In genomic region chr16:47463771-47464624, GRCh38 we compare ENCODE assay signal across 10 cellular contexts. TPM values are rescaled to one million over a fixed set of nuclear protein-coding genes. Genes with fewer than 3 reads are reported as not detected.
DNase-seq lines count a peak whose midpoint lies in the region; ATAC-seq and TF ChIP-seq lines count a peak whose summit lies in the region.
"Had no signal": no experiment of that assay in that cellular context is flagged by ENCODE, and none has a peak within 500 bp of the region (broad histone marks: within the 10 kb centered on the region; RNA-seq: fewer than 3 reads in every experiment).

No MANE protein-coding gene starts in this region.

- TF ChIP-seq CTCF in endothelial cell (IDR thresholded peaks at IDR 0.05; ENCODE audit: unreplicated experiment) (no peak), psoas muscle (IDR thresholded peaks at IDR 0.05) (no peak), GM10266 (IDR thresholded peaks at IDR 0.05; ENCODE audit: control insufficient read depth, insufficient read depth, low read depth, missing control alignments) (no peak)

- peak overlapping the region; percentile 88 for H3K4me3 ChIP-seq in psoas muscle

- no peaks in the 10 kb centered on the region for H3K36me3 ChIP-seq in psoas muscle (ENCODE audit: insufficient read depth in 1 of 2, low read depth in 1 of 2)

- peak overlapping the region; percentile 95 for H3K27ac Mint-ChIP-seq in endothelial cell (ENCODE audit: unreplicated experiment)

- H3K36me3 Mint-ChIP-seq in endothelial cell (ENCODE audit: low read depth, unreplicated experiment), result peaks cover 10% of the 10 kb centered on the region
- H3K36me3 Mint-ChIP-seq in activated T-cell treated with anti-CD3 and anti-CD28 coated beads, Interleukin-2, amount 50 U/mL, for 4 hours (ENCODE audit: insufficient read depth), result no peaks in the 10 kb centered on the region

- H3K27me3 Mint-ChIP-seq in endothelial cell (ENCODE audit: unreplicated experiment), result peaks cover 17% of the 10 kb centered on the region
- no peaks in the 10 kb centered on the region for H3K27me3 Mint-ChIP-seq in activated T-cell treated with anti-CD3 and anti-CD28 coated beads, Interleukin-2, amount 50 U/mL, for 4 hours (ENCODE audit: low read depth)

- peaks cover 73% of the 10 kb centered on the region for H3K4me1 ChIP-seq in psoas muscle

- peak overlapping the region; percentile 89 for H3K4me3 Mint-ChIP-seq in endothelial cell (ENCODE audit: unreplicated experiment)
- H3K4me3 Mint-ChIP-seq in activated T-cell treated with anti-CD3 and anti-CD28 coated beads, Interleukin-2, amount 50 U/mL, for 4 hours, result no peak overlapping the region

- H3K27ac ChIP-seq in psoas muscle, result peak overlapping the region; percentile 95
- H3K27ac ChIP-seq: 22Rv1 had no signal

- H3K4me1 Mint-ChIP-seq in endothelial cell (ENCODE audit: unreplicated experiment), result peaks cover 80% of the 10 kb centered on the region
- peaks cover 50% of the 10 kb centered on the region for H3K4me1 Mint-ChIP-seq in activated T-cell treated with anti-CD3 and anti-CD28 coated beads, Interleukin-2, amount 50 U/mL, for 4 hours (ENCODE audit: low read depth)

- ATAC-seq in psoas muscle, result no peak
- ATAC-seq in activated T-cell treated with anti-CD3 and anti-CD28 coated beads, Interleukin-2, amount 50 U/mL, for 4 hours, result no peak

- intact Hi-C loops in psoas muscle (cut with DNase I), result loop anchor here in 1 of 2 donors (10.0 kb wide), 1 partner anchor 149 kb away; no protein-coding TSS in a partner anchor

- H3K9me3 Mint-ChIP-seq in endothelial cell (ENCODE audit: unreplicated experiment), result peaks cover 4% of the 10 kb centered on the region
- no peaks in the 10 kb centered on the region for H3K9me3 Mint-ChIP-seq in activated T-cell treated with anti-CD3 and anti-CD28 coated beads, Interleukin-2, amount 50 U/mL, for 4 hours

- no peaks in the 10 kb centered on the region for H3K9me3 ChIP-seq in psoas muscle

- DNase-seq in DMS 273 (lab: John Stamatoyannopoulos, UW; ENCODE audit: unreplicated experiment) (peak; percentile 4), DMS 273 treated with DMSO at 0.1 percent for 48 hours (lab: John Stamatoyannopoulos, UW) (no peak), NCI-H526 treated with DMSO at 0.1 percent for 48 hours (lab: John Stamatoyannopoulos, UW) (peak; percentile 83), endothelial cell (ENCODE audit: low spot score) (no peak), psoas muscle (no peak), GM10266 (ENCODE audit: extremely low spot score) (no peak), SHP77 (lab: John Stamatoyannopoulos, UW) (no peak)
- no peak for DNase-seq in activated T-cell treated with anti-CD3 and anti-CD28 coated beads, Interleukin-2, amount 50 U/mL, for 4 hours
- DNase-seq: NCI-H187 had no signal

- H3K27me3 ChIP-seq in psoas muscle (ENCODE audit: insufficient read depth in 3 of 3, low read length in 2 of 3), result no peaks in the 10 kb centered on the region

- WGBS in psoas muscle, 3 donors, result 57 to 63% (median 59%) methylated on average over 11 of the region's 11 CpGs

RNA-seq across cellular contexts. Expression of gene PHKB, which starts 2.9 kb away (rescaled TPM):
- 125 TPM for total RNA-seq in endothelial cell (ENCODE audit: unreplicated experiment)
- total RNA-seq in psoas muscle, result 10 to 100 TPM; 59.7 to 87.7 (median 73.5) TPM
- polyA plus RNA-seq in psoas muscle, result 10 to 100 TPM; 18.8 to 82.0 (median 31.3) TPM
- 10 to 100 TPM; 12.7 to 17.2 (median 13.0) TPM for total RNA-seq in activated T-cell treated with anti-CD3 and anti-CD28 coated beads, Interleukin-2, amount 50 U/mL, for 4 hours

RNA-seq across cellular contexts. Expression of gene ITFG1, which starts 3.1 kb away (rescaled TPM):
- total RNA-seq in endothelial cell (ENCODE audit: unreplicated experiment) (66.3 TPM), psoas muscle (10 to 100 TPM; 20.7 to 30.3 (median 23.6) TPM)
- polyA plus RNA-seq in psoas muscle, result 10 to 100 TPM; 13.0 to 30.0 (median 14.4) TPM
- 10 to 100 TPM; 20.1 to 24.1 (median 20.9) TPM for total RNA-seq in activated T-cell treated with anti-CD3 and anti-CD28 coated beads, Interleukin-2, amount 50 U/mL, for 4 hours

Comparison
In these comparisons a context has a peak if more than half of its experiments do, and no peak if none do; other contexts are left out.
1. DNase-seq: peak in DMS 273 (single experiment) and NCI-H526 treated with DMSO at 0.1 percent for 48 hours (single experiment); none in DMS 273 treated with DMSO at 0.1 percent for 48 hours (single experiment), endothelial cell (single experiment), psoas muscle (0 of 2), GM10266 (single experiment), activated T-cell treated with anti-CD3 and anti-CD28 coated beads, Interleukin-2, amount 50 U/mL, for 4 hours (single experiment) and SHP77 (0 of 2).